ENCODE assay signal across 32 cellular contexts in the genomic region with DNA sequence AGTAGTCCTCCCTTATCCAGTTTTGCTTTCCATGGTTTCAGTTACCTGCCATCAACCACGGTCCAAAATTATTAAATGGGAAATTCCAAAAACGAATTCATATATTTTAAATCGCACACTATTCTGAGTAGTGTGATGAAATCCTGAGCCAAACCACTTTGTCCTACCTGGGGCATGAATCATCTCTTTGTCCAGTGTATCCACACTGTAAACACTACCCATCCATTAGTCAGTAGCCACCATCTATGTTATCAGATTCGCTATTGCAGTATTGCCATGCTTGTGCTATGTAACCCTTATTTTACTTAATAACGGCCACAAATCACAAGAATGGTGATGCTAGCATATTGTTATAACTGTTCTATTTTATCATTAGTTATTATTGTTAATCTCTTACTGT.
"Had no signal": no experiment of that assay in that cellular context is flagged by ENCODE, and none has a peak within 500 bp of the region (broad histone marks: within the 10 kb centered on the region; RNA-seq: fewer than 3 reads in every experiment).

No MANE protein-coding gene starts in this region.

- H3K9me3 ChIP-seq: adrenal gland, body of pancreas, colonic mucosa had no signal

- H3K4me3 ChIP-seq: adrenal gland, body of pancreas, cardiac muscle cell, colonic mucosa had no signal

- H3K4me1 ChIP-seq: adrenal gland, body of pancreas, colonic mucosa had no signal

- H3K27me3 ChIP-seq: adrenal gland, body of pancreas, cardiac muscle cell, colonic mucosa had no signal

- DNase-seq: activated CD4-positive, alpha-beta memory T cell treated with anti-CD3 and anti-CD28 coated beads for 36 hours; activated CD4-positive, alpha-beta T cell treated with anti-CD3 and anti-CD28 coated beads for 36 hours; activated CD4-positive, alpha-beta T cell treated with anti-CD3 and anti-CD28 coated beads, Interleukin-2, amount 10 ng/mL, durations not matched to agents 24 days and 14 days; activated CD4-positive, CD25-positive, alpha-beta regulatory T cell; activated CD4-positive, CD25-positive, alpha-beta regulatory T cell treated with anti-CD3 and anti-CD28 coated beads, Interleukin-2, amount 50 U/mL, for 72 hours; activated CD8-positive, alpha-beta memory T cell treated with anti-CD3 and anti-CD28 coated beads, Interleukin-2, amount 10 ng/mL, durations not matched to agents 7 days and 5 days; activated CD8-positive, alpha-beta memory T cell treated with anti-CD3 and anti-CD28 coated beads, Interleukin-2, amount 50 U/mL, for 4 hours; activated CD8-positive, alpha-beta T cell treated with anti-CD3 and anti-CD28 coated beads, Interleukin-2, amount 10 ng/mL, durations not matched to agents 7 days and 5 days; activated effector memory CD4-positive, alpha-beta T cell treated with anti-CD3 and anti-CD28 coated beads, Interleukin-2, amount 50 U/mL, for 16 hours; activated naive CD4-positive, alpha-beta T cell treated with anti-CD3 and anti-CD28 coated beads for 36 hours; activated naive CD8-positive, alpha-beta T cell treated with anti-CD3 and anti-CD28 coated beads for 36 hours; activated naive CD8-positive, alpha-beta T cell treated with anti-CD3 and anti-CD28 coated beads, Interleukin-2, amount 50 U/mL, for 24 hours; activated T-cell treated with anti-CD3 and anti-CD28 coated beads, Interleukin-2, amount 50 U/mL, for 1 hour; activated T-cell treated with anti-CD3 and anti-CD28 coated beads, Interleukin-2, amount 50 U/mL, for 48 hours; adrenal gland; amygdala; aorta; body of pancreas; central memory CD4-positive, alpha-beta T cell; cerebellar nuclear complex; colonic mucosa; effector CD8-positive, alpha-beta T cell; foreskin fibroblast; head of caudate nucleus; T-cell; T1000; WERI-Rb-1 had no signal

- H3K36me3 ChIP-seq: adrenal gland, cardiac muscle cell, colonic mucosa, WERI-Rb-1 had no signal

- ATAC-seq: activated CD4-positive, alpha-beta T cell treated with anti-CD3 and anti-CD28 coated beads for 36 hours; activated CD8-positive, alpha-beta memory T cell treated with anti-CD3 and anti-CD28 coated beads, Interleukin-2, amount 10 ng/mL, durations not matched to agents 7 days and 5 days; activated CD8-positive, alpha-beta T cell treated with anti-CD3 and anti-CD28 coated beads, Interleukin-2, amount 10 ng/mL, durations not matched to agents 7 days and 5 days; activated naive CD8-positive, alpha-beta T cell treated with anti-CD3 and anti-CD28 coated beads, Interleukin-2, amount 50 U/mL, for 24 hours; body of pancreas; T-cell had no signal

- H3K27ac ChIP-seq: adrenal gland, body of pancreas, cardiac muscle cell, colonic mucosa, epithelial cell of prostate, WERI-Rb-1 had no signal

- FAIRE-seq: endometrium, endothelial cell of umbilical vein, frontal cortex had no signal
